In genomic region chrX:108186811-108187210, GRCh38 we compare ENCODE assay signal across 16 cellular contexts.
A peak's percentile ranks its signal among the peaks of the same experiment; 100 is the strongest.
DNase-seq lines count a peak whose midpoint lies in the region; ATAC-seq and TF ChIP-seq lines count a peak whose summit lies in the region.
"Had no signal": no experiment of that assay in that cellular context is flagged by ENCODE, and none has a peak within 500 bp of the region (broad histone marks: within the 10 kb centered on the region; RNA-seq: fewer than 3 reads in every experiment).

No MANE protein-coding gene starts in this region.

- peaks cover 0 to 14% of the 10 kb centered on the region in 2 donors for H3K27me3 Mint-ChIP-seq in natural killer cell treated with Interleukin-12 subunit alpha and Interleukin-12 subunit beta and Interleukin-15 and Interleukin-18, amount 100 ng/mL, for 72 hours

- H3K9me3 ChIP-seq in GM23248 (ENCODE audit: low read depth) (no peaks in the 10 kb centered on the region), SJCRH30 (replicated peaks) (no peaks in the 10 kb centered on the region), smooth muscle cell (replicated peaks; ENCODE audit: low read depth) (no peaks in the 10 kb centered on the region)
- H3K9me3 ChIP-seq: pancreas had no signal

- H3K4me2 ChIP-seq in GM23248 (ENCODE audit: unreplicated experiment) (no peak overlapping the region), smooth muscle cell (no peak overlapping the region)

- TF ChIP-seq CTCF in smooth muscle cell (IDR thresholded peaks at IDR 0.05; ENCODE audit: borderline replicate concordance, insufficient read depth, poor library complexity, severe bottlenecking) = no peak

- H3K79me2 ChIP-seq in GM23248 (ENCODE audit: insufficient read depth) = no peaks in the 10 kb centered on the region
- H3K79me2 ChIP-seq in smooth muscle cell (ENCODE audit: low read depth) = no peaks in the 10 kb centered on the region

- no peaks in the 10 kb centered on the region for H3K27me3 ChIP-seq in GM23248 (replicated peaks; ENCODE audit: insufficient read depth)
- no peaks in the 10 kb centered on the region for H3K27me3 ChIP-seq in SJCRH30
- no peaks in the 10 kb centered on the region for H3K27me3 ChIP-seq in smooth muscle cell (ENCODE audit: low read depth)
- H3K27me3 ChIP-seq: cardiac muscle cell had no signal

- no peaks in the 10 kb centered on the region for H3K36me3 Mint-ChIP-seq in natural killer cell treated with Interleukin-12 subunit alpha and Interleukin-12 subunit beta and Interleukin-15 and Interleukin-18, amount 100 ng/mL, for 72 hours

- in situ Hi-C loops in GM23248 (cut with MboI) = no loop called here

- no peak overlapping the region for H3K9ac ChIP-seq in GM23248
- H3K9ac ChIP-seq in smooth muscle cell (ENCODE audit: low read depth) = no peak overlapping the region

- DNase-seq in GM23248 = peak; percentile 55
- DNase-seq in SJCRH30 = peak; percentile 2 to 30
- peak; percentile 44 for DNase-seq in fibroblast of peridontal ligament (ENCODE audit: extremely low read depth)
- DNase-seq in smooth muscle cell (lab: John Stamatoyannopoulos, UW; ENCODE audit: unreplicated experiment) = no peak
- DNase-seq in natural killer cell treated with Interleukin-12 subunit alpha and Interleukin-12 subunit beta and Interleukin-15 and Interleukin-18, amount 100 ng/mL, for 72 hours (ENCODE audit: low spot score) = no peak
- DNase-seq: NCI-H1105 treated with DMSO at 0.1 percent for 48 hours; NCI-H774; pancreas; stimulated activated CD4-positive, alpha-beta T cell treated with anti-CD3 and anti-CD28 coated beads, Interleukin-2, amount 100 ng/mL, for 24 hours; stimulated activated naive CD4-positive, alpha-beta T cell treated with Interleukin-2 at 50 U/mL for 16 hours had no signal

- H3K4me3 ChIP-seq in GM23248 (no peak overlapping the region), SJCRH30 (no peak overlapping the region), smooth muscle cell (no peak overlapping the region)
- H3K4me3 ChIP-seq: cardiac muscle cell, pancreas, SK-N-MC had no signal

- H2AFZ ChIP-seq in GM23248 (no peak overlapping the region), smooth muscle cell (ENCODE audit: low read depth) (no peak overlapping the region)

- H3K27ac ChIP-seq in GM23248 (no peak overlapping the region), SJCRH30 (no peak overlapping the region), smooth muscle cell (ENCODE audit: low read depth) (peak overlapping the region; percentile 9)
- H3K27ac ChIP-seq: cardiac muscle cell, HL-60, pancreas, SK-N-MC had no signal

- H3F3A ChIP-seq in GM23248 (ENCODE audit: insufficient read depth) = 0 out of 2 replicates have a peak, but pooled peaks cover 6% of the 10 kb centered on the region
- H3F3A ChIP-seq in smooth muscle cell (ENCODE audit: low read depth) = no peaks in the 10 kb centered on the region

- 22 to 26% methylated on average over 4 of the region's 4 CpGs for WGBS in GM23248 (ENCODE audit: low coverage in 1 of 2, low lambda C conversion rate in 2 of 2, missing lambda C conversion rate in 2 of 2), 2 experiments
- 25% methylated on average over 4 of the region's 4 CpGs for WGBS in smooth muscle cell (ENCODE audit: low lambda C conversion rate)

- no peaks in the 10 kb centered on the region for H3K9me3 Mint-ChIP-seq in natural killer cell treated with Interleukin-12 subunit alpha and Interleukin-12 subunit beta and Interleukin-15 and Interleukin-18, amount 100 ng/mL, for 72 hours
- H3K9me3 Mint-ChIP-seq: activated T-helper 1 cell treated with anti-CD3 and anti-CD28 coated beads, Interleukin-12 subunit alpha, Interleukin-12 subunit beta, Interleukin-2, Interleukin-4 antibody, amounts not matched to agents 30 ng/mL and 10 ng/mL and 1 ng/mL, durations not matched to agents 14 hours and 24 hours and 36 hours had no signal

- H3K4me3 Mint-ChIP-seq in natural killer cell treated with Interleukin-12 subunit alpha and Interleukin-12 subunit beta and Interleukin-15 and Interleukin-18, amount 100 ng/mL, for 72 hours = no peak overlapping the region
- H3K4me3 Mint-ChIP-seq: activated T-helper 1 cell treated with anti-CD3 and anti-CD28 coated beads, Interleukin-12 subunit alpha, Interleukin-12 subunit beta, Interleukin-2, Interleukin-4 antibody, amounts not matched to agents 30 ng/mL and 10 ng/mL and 1 ng/mL, durations not matched to agents 14 hours and 24 hours and 36 hours had no signal

- no peaks in the 10 kb centered on the region for H3K9me2 ChIP-seq in GM23248 (ENCODE audit: insufficient read depth)

- no peaks in the 10 kb centered on the region for H3K4me1 ChIP-seq in GM23248 (ENCODE audit: insufficient read depth)
- no peaks in the 10 kb centered on the region for H3K4me1 ChIP-seq in SJCRH30
- H3K4me1 ChIP-seq in smooth muscle cell (ENCODE audit: low read depth) = no peaks in the 10 kb centered on the region
- H3K4me1 ChIP-seq: pancreas had no signal

- no peak overlapping the region for H3K27ac Mint-ChIP-seq in natural killer cell treated with Interleukin-12 subunit alpha and Interleukin-12 subunit beta and Interleukin-15 and Interleukin-18, amount 100 ng/mL, for 72 hours
- H3K27ac Mint-ChIP-seq: activated T-helper 1 cell treated with anti-CD3 and anti-CD28 coated beads, Interleukin-12 subunit alpha, Interleukin-12 subunit beta, Interleukin-2, Interleukin-4 antibody, amounts not matched to agents 30 ng/mL and 10 ng/mL and 1 ng/mL, durations not matched to agents 14 hours and 24 hours and 36 hours had no signal

- H3K4me1 Mint-ChIP-seq in natural killer cell treated with Interleukin-12 subunit alpha and Interleukin-12 subunit beta and Interleukin-15 and Interleukin-18, amount 100 ng/mL, for 72 hours (ENCODE audit: low read depth in 2 of 2) = no peaks in the 10 kb centered on the region

- H4K20me1 ChIP-seq in GM23248 (ENCODE audit: insufficient read depth) = no peaks in the 10 kb centered on the region
- H4K20me1 ChIP-seq in smooth muscle cell (ENCODE audit: low read depth) = no peaks in the 10 kb centered on the region

- H3K36me3 ChIP-seq in GM23248 (ENCODE audit: low read depth) (no peaks in the 10 kb centered on the region), SJCRH30 (no peaks in the 10 kb centered on the region), smooth muscle cell (ENCODE audit: low read depth) (no peaks in the 10 kb centered on the region)
- H3K36me3 ChIP-seq: pancreas had no signal

- ATAC-seq in GM18867 (IDR thresholded peaks at IDR 0.05; ENCODE audit: unreplicated experiment) (no peak), HG03097 (IDR thresholded peaks at IDR 0.05; ENCODE audit: low FRiP score, unreplicated experiment) (no peak)
- ATAC-seq in natural killer cell treated with Interleukin-12 subunit alpha and Interleukin-12 subunit beta and Interleukin-15 and Interleukin-18, amount 100 ng/mL, for 72 hours = no peak
- ATAC-seq: pancreas had no signal

Comparison
In these comparisons a context has a peak if more than half of its experiments do, and no peak if none do; other contexts are left out.
1. DNase-seq: peak in GM23248 (single experiment), SJCRH30 (2 of 2) and fibroblast of peridontal ligament (single experiment); none in smooth muscle cell (single experiment) and natural killer cell treated with Interleukin-12 subunit alpha and Interleukin-12 subunit beta and Interleukin-15 and Interleukin-18, amount 100 ng/mL, for 72 hours (single experiment).